Comparison of ENCODE assay signal across 8 cellular contexts in genomic region chr1:43348809-43349593, GRCh38. TPM values are rescaled to one million over a fixed set of nuclear protein-coding genes. Genes with fewer than 3 reads are reported as not detected.
A peak's percentile ranks its signal among the peaks of the same experiment; 100 is the strongest.
DNase-seq lines count a peak whose midpoint lies in the region; ATAC-seq and TF ChIP-seq lines count a peak whose summit lies in the region.

No MANE protein-coding gene starts in this region.

- peak overlapping the region; percentile 84 for H3K4me3 ChIP-seq in GM23338

- peak overlapping the region; percentile 94 for H3K27ac ChIP-seq in GM23338 (ENCODE audit: low read depth)

- H3K36me3 Mint-ChIP-seq in GM23338 (ENCODE audit: low read depth), result no peaks in the 10 kb centered on the region
- H3K36me3 Mint-ChIP-seq in activated CD4-positive, alpha-beta memory T cell treated with anti-CD3 and anti-CD28 coated beads for 36 hours, result no peaks in the 10 kb centered on the region
- H3K36me3 Mint-ChIP-seq in effector memory CD8-positive, alpha-beta T cell (ENCODE audit: insufficient read depth), result peaks cover 6% of the 10 kb centered on the region
- no peaks in the 10 kb centered on the region for H3K36me3 Mint-ChIP-seq in stimulated activated effector memory CD8-positive, alpha-beta T cell treated with anti-CD3 and anti-CD28 coated beads, Interleukin-12 subunit alpha, Interleukin-12 subunit beta, amount 100 ng/mL, for 72 hours

- no peaks in the 10 kb centered on the region for H4K20me1 ChIP-seq in GM23338 (replicated peaks; ENCODE audit: insufficient read depth)

- no peaks in the 10 kb centered on the region for H3K27me3 Mint-ChIP-seq in GM23338 (ENCODE audit: insufficient read depth, low read depth, poor library complexity)
- no peaks in the 10 kb centered on the region for H3K27me3 Mint-ChIP-seq in activated CD4-positive, alpha-beta memory T cell treated with anti-CD3 and anti-CD28 coated beads for 36 hours
- H3K27me3 Mint-ChIP-seq in effector memory CD8-positive, alpha-beta T cell, result no peaks in the 10 kb centered on the region

- peak overlapping the region; percentile 81 for H3K4me2 ChIP-seq in GM23338

- peaks cover 18% of the 10 kb centered on the region for H3K27me3 ChIP-seq in GM23338 (ENCODE audit: insufficient read depth)

- TF ChIP-seq CTCF in GM23338 (conservative IDR thresholded peaks at IDR 0.05; ENCODE audit: low read depth in 2 of 2), result no peak

- peak overlapping the region; percentile 77 for H3K4me3 Mint-ChIP-seq in GM23338
- H3K4me3 Mint-ChIP-seq in activated CD4-positive, alpha-beta memory T cell treated with anti-CD3 and anti-CD28 coated beads for 36 hours, result peak overlapping the region; percentile 74
- H3K4me3 Mint-ChIP-seq in effector memory CD8-positive, alpha-beta T cell, result peak overlapping the region; percentile 49 to 67
- H3K4me3 Mint-ChIP-seq in stimulated activated effector memory CD8-positive, alpha-beta T cell treated with anti-CD3 and anti-CD28 coated beads, Interleukin-12 subunit alpha, Interleukin-12 subunit beta, amount 100 ng/mL, for 72 hours, result peak overlapping the region; percentile 64

- ATAC-seq in GM23338, result peak; percentile 86
- ATAC-seq in effector memory CD8-positive, alpha-beta T cell (replicated peaks), result peak; percentile 90
- ATAC-seq in stimulated activated effector memory CD8-positive, alpha-beta T cell treated with anti-CD3 and anti-CD28 coated beads, Interleukin-12 subunit alpha, Interleukin-12 subunit beta, amount 100 ng/mL, for 72 hours, result peak; percentile 86

- POLR2A ChIA-PET in activated CD4-positive, alpha-beta memory T cell treated with anti-CD3 and anti-CD28 coated beads for 36 hours (lab: Charles Lee), result interaction anchor here (0.6 to 0.8 kb wide), 3 partner anchors 19 to 434 kb away, joined by 3 to 4 read pairs (median 4); partner anchors contain the start of gene HYI

- peaks cover 32% of the 10 kb centered on the region for H3K4me1 Mint-ChIP-seq in GM23338
- H3K4me1 Mint-ChIP-seq in activated CD4-positive, alpha-beta memory T cell treated with anti-CD3 and anti-CD28 coated beads for 36 hours (ENCODE audit: low read depth), result peaks cover 2% of the 10 kb centered on the region
- H3K4me1 Mint-ChIP-seq in effector memory CD8-positive, alpha-beta T cell (ENCODE audit: low read depth in 2 of 2), result peaks cover 7 to 10% of the 10 kb centered on the region in 2 donors
- H3K4me1 Mint-ChIP-seq in stimulated activated effector memory CD8-positive, alpha-beta T cell treated with anti-CD3 and anti-CD28 coated beads, Interleukin-12 subunit alpha, Interleukin-12 subunit beta, amount 100 ng/mL, for 72 hours, result peaks cover 18% of the 10 kb centered on the region

- no peaks in the 10 kb centered on the region for H3K9me3 Mint-ChIP-seq in GM23338
- no peaks in the 10 kb centered on the region for H3K9me3 Mint-ChIP-seq in activated CD4-positive, alpha-beta memory T cell treated with anti-CD3 and anti-CD28 coated beads for 36 hours
- no peaks in the 10 kb centered on the region for H3K9me3 Mint-ChIP-seq in effector memory CD8-positive, alpha-beta T cell
- H3K9me3 Mint-ChIP-seq in stimulated activated effector memory CD8-positive, alpha-beta T cell treated with anti-CD3 and anti-CD28 coated beads, Interleukin-12 subunit alpha, Interleukin-12 subunit beta, amount 100 ng/mL, for 72 hours, result no peaks in the 10 kb centered on the region

- DNase-seq in Ammon's horn (ENCODE audit: low spot score) (peak; percentile 57), GM23338 (ENCODE audit: low spot score) (peak; percentile 96), NCI-H2196 treated with DMSO at 0.1 percent for 48 hours (lab: John Stamatoyannopoulos, UW; ENCODE audit: unreplicated experiment) (peak; percentile 96), medulla oblongata (ENCODE audit: extremely low spot score) (peak; percentile 49), GF-D8 (lab: John Stamatoyannopoulos, UW) (no peak)
- peak; percentile 81 for DNase-seq in activated CD4-positive, alpha-beta memory T cell treated with anti-CD3 and anti-CD28 coated beads for 36 hours
- DNase-seq in effector memory CD8-positive, alpha-beta T cell, result peak; percentile 55 to 77 (median 74)
- peak; percentile 47 to 68 for DNase-seq in stimulated activated effector memory CD8-positive, alpha-beta T cell treated with anti-CD3 and anti-CD28 coated beads, Interleukin-12 subunit alpha, Interleukin-12 subunit beta, amount 100 ng/mL, for 72 hours (ENCODE audit: low spot score in 2 of 2)

- intact Hi-C loops in activated CD4-positive, alpha-beta memory T cell treated with anti-CD3 and anti-CD28 coated beads for 36 hours (cut with micrococcal nuclease), result no loop called here

- peaks cover 13% of the 10 kb centered on the region; the same call in 1 of the 2 replicates for H3F3A ChIP-seq in GM23338 (replicated peaks; ENCODE audit: low read depth)

- no peaks in the 10 kb centered on the region for H3K36me3 ChIP-seq in GM23338 (ENCODE audit: insufficient read depth)

- H3K9me2 ChIP-seq in GM23338 (ENCODE audit: insufficient read depth), result no peaks in the 10 kb centered on the region

- peak overlapping the region; percentile 99 for H3K27ac Mint-ChIP-seq in GM23338
- peak overlapping the region; percentile 85 for H3K27ac Mint-ChIP-seq in activated CD4-positive, alpha-beta memory T cell treated with anti-CD3 and anti-CD28 coated beads for 36 hours
- peak overlapping the region; percentile 61 to 74 for H3K27ac Mint-ChIP-seq in effector memory CD8-positive, alpha-beta T cell
- peak overlapping the region; percentile 80 for H3K27ac Mint-ChIP-seq in stimulated activated effector memory CD8-positive, alpha-beta T cell treated with anti-CD3 and anti-CD28 coated beads, Interleukin-12 subunit alpha, Interleukin-12 subunit beta, amount 100 ng/mL, for 72 hours

- H3K79me2 ChIP-seq in GM23338 (replicated peaks; ENCODE audit: insufficient read depth), result no peaks in the 10 kb centered on the region

- CTCF ChIA-PET in activated CD4-positive, alpha-beta memory T cell treated with anti-CD3 and anti-CD28 coated beads for 36 hours (lab: Charles Lee), result no interaction called here

- H2AFZ ChIP-seq in GM23338, result peak overlapping the region; percentile 85

- H3K4me1 ChIP-seq in GM23338 (ENCODE audit: insufficient read depth), result peaks cover 20% of the 10 kb centered on the region

TF ChIP-seq in GM23338, 12 proteins besides CTCF, POLR2A, EP300 and RAD21:
- peak; percentile 74 for TF ChIP-seq CREB1 (CRISPR knock-in tag; IDR thresholded peaks at IDR 0.05; ENCODE audit: low read depth)
- peak; percentile 81 for TF ChIP-seq POLR2AphosphoS5 (IDR thresholded peaks at IDR 0.05; ENCODE audit: low read depth)
- TF ChIP-seq NANOG (IDR thresholded peaks at IDR 0.05; ENCODE audit: borderline replicate concordance), result no peak
- no peak for TF ChIP-seq REST (IDR thresholded peaks at IDR 0.05; ENCODE audit: unreplicated experiment)

RNA-seq across cellular contexts. Expression of gene CDC20, which starts 9.8 kb away (rescaled TPM):
- total RNA-seq in GM23338 (2014; rRNA removed; shearing (Covaris generic)), result 244 and 252 TPM in 2 replicates
- polyA plus RNA-seq in GM23338 (2016; fragmentation: Nextera tagmentation; extraction: Ambion mirVana), result 207 and 226 TPM in 2 replicates
- 100 to 1,000 TPM; 152 to 155 TPM for total RNA-seq in activated CD4-positive, alpha-beta memory T cell treated with anti-CD3 and anti-CD28 coated beads for 36 hours

RNA-seq across cellular contexts. Expression of gene MPL, which starts 11.4 kb away (rescaled TPM):
- total RNA-seq in GM23338 (2014; rRNA removed; shearing (Covaris generic)), result not detected in 2 replicates
- 0.54 TPM in 1 of 2 replicates, not detected in the other for polyA plus RNA-seq in GM23338 (2016; fragmentation: Nextera tagmentation; extraction: Ambion mirVana)
- not detected for total RNA-seq in activated CD4-positive, alpha-beta memory T cell treated with anti-CD3 and anti-CD28 coated beads for 36 hours

RNA-seq across cellular contexts. Expression of gene ELOVL1, which starts 18.8 kb away (rescaled TPM):
- total RNA-seq in GM23338 (2014; rRNA removed; shearing (Covaris generic)), result 15.7 and 16.7 TPM in 2 replicates
- polyA plus RNA-seq in GM23338 (2016; fragmentation: Nextera tagmentation; extraction: Ambion mirVana), result 23.0 and 23.3 TPM in 2 replicates
- 10 to 100 TPM; 63.4 to 64.7 TPM for total RNA-seq in activated CD4-positive, alpha-beta memory T cell treated with anti-CD3 and anti-CD28 coated beads for 36 hours

RNA-seq across cellular contexts. Expression of gene MED8, which starts 40.6 kb away (rescaled TPM):
- 16.6 and 17.6 TPM in 2 replicates for total RNA-seq in GM23338 (2014; rRNA removed; shearing (Covaris generic))
- 23.6 and 25.7 TPM in 2 replicates for polyA plus RNA-seq in GM23338 (2016; fragmentation: Nextera tagmentation; extraction: Ambion mirVana)
- total RNA-seq in activated CD4-positive, alpha-beta memory T cell treated with anti-CD3 and anti-CD28 coated beads for 36 hours, result 10 to 100 TPM; 38.9 to 39.4 TPM

RNA-seq across cellular contexts. Expression of gene SZT2, which starts 40.7 kb away (rescaled TPM):
- total RNA-seq in GM23338 (2014; rRNA removed; shearing (Covaris generic)), result 11.8 and 16.1 TPM in 2 replicates
- 3.8 and 4.1 TPM in 2 replicates for polyA plus RNA-seq in GM23338 (2016; fragmentation: Nextera tagmentation; extraction: Ambion mirVana)
- 10 to 100 TPM; 27.3 to 37.6 TPM for total RNA-seq in activated CD4-positive, alpha-beta memory T cell treated with anti-CD3 and anti-CD28 coated beads for 36 hours
